16 cellular contexts compared by ENCODE assay signal in the genomic region with DNA sequence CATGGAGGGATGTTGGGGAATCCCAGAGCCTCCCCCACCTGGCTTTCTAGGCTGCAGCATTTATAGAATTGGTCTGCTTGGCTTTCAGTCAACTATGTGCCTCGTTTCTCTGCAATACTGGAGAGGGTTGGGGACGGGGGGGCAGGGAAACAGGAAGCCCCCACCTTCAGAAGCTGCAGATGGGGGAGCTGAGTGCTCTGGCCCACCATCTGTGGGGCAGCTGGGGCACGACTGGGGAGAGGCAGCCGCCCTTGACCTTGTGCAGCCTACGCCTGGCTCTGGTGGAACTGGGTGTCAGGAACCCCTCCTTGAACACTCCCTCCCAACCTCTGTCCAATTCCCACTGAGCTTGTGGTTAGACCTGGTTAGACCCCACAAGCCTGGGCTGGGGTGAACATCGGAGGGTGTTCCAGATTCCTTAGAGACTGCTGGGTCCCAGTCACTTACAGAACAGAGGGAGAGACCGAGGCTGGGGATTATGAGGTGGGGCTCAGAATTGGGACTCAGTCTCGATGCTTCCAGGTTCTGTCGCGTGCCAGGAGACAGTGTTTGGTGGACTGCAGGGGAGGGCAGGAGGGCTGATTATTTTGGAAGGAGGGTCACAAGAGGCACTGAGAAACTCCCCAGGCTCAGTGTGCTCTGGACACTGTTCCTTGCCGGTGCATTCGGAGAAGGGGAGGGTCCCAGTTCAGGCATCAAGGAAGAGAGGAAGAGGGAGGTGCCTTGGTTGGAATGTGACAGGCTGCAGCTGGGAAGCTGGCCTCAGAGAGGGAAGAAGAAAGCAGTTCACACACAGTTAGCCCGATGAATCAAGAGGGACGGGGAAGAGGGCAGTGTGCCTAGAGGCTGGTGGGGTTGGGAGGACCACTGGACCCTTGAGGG. TPM values are rescaled to one million over a fixed set of nuclear protein-coding genes. Genes with fewer than 3 reads are reported as not detected.
DNase-seq lines count a peak whose midpoint lies in the region; ATAC-seq and TF ChIP-seq lines count a peak whose summit lies in the region.
"Had no signal": no experiment of that assay in that cellular context is flagged by ENCODE, and none has a peak within 500 bp of the region (broad histone marks: within the 10 kb centered on the region; RNA-seq: fewer than 3 reads in every experiment).

No MANE protein-coding gene starts in this region.

- no peak for ATAC-seq in T-helper 17 cell
- ATAC-seq in Right ventricle myocardium superior (ENCODE audit: poor library complexity): peak; percentile 34
- no peak for ATAC-seq in GM18868 (IDR thresholded peaks at IDR 0.05; ENCODE audit: unreplicated experiment)
- no peak for ATAC-seq in activated T-cell treated with anti-CD3 and anti-CD28 coated beads, Interleukin-2, amount 50 U/mL, for 4 hours
- ATAC-seq in GM19351 (IDR thresholded peaks at IDR 0.05; ENCODE audit: unreplicated experiment): no peak
- ATAC-seq in stimulated activated memory B cell treated with anti-CD40 and anti-IgM and Interleukin-4, amounts not matched to agents 10 μg/mL and 1 μg/mL and 100 μg/mL, for 72 hours: no peak
- ATAC-seq: naive thymus-derived CD4-positive, alpha-beta T cell had no signal

- H3K27ac Mint-ChIP-seq in T-helper 17 cell (peak overlapping the region; percentile 19), mesothelial cell of epicardium (peak overlapping the region; percentile 91)
- H3K27ac Mint-ChIP-seq in stimulated activated memory B cell treated with anti-CD40 and anti-IgM and Interleukin-4, amounts not matched to agents 10 μg/mL and 1 μg/mL and 100 μg/mL, for 72 hours: no peak overlapping the region
- H3K27ac Mint-ChIP-seq: activated CD4-positive, alpha-beta memory T cell treated with anti-CD3 and anti-CD28 coated beads, Interleukin-2, amount 10 ng/mL, durations not matched to agents 7 days and 5 days had no signal

- no peak overlapping the region for H3K4me3 ChIP-seq in transverse colon
- H3K4me3 ChIP-seq: HAP-1 had no signal

- intact Hi-C loops in Right ventricle myocardium superior (cut with DNase I): no loop called here
- intact Hi-C loops in transverse colon (cut with DNase I; ENCODE audit: low total_unique reads): no loop called here

- H3K36me3 Mint-ChIP-seq in T-helper 17 cell (ENCODE audit: low read depth) (no peaks in the 10 kb centered on the region), mesothelial cell of epicardium (peaks cover 1% of the 10 kb centered on the region)
- H3K36me3 Mint-ChIP-seq in activated T-cell treated with anti-CD3 and anti-CD28 coated beads, Interleukin-2, amount 50 U/mL, for 4 hours (ENCODE audit: insufficient read depth): no peaks in the 10 kb centered on the region
- no peaks in the 10 kb centered on the region for H3K36me3 Mint-ChIP-seq in stimulated activated memory B cell treated with anti-CD40 and anti-IgM and Interleukin-4, amounts not matched to agents 10 μg/mL and 1 μg/mL and 100 μg/mL, for 72 hours
- H3K36me3 Mint-ChIP-seq: naive thymus-derived CD4-positive, alpha-beta T cell had no signal

- no peak for DNase-seq in T-helper 17 cell
- peak; percentile 55 for DNase-seq in Right ventricle myocardium superior
- no peak for DNase-seq in mesothelial cell of epicardium (ENCODE audit: low spot score in 2 of 2, unreplicated experiment in 2 of 2)
- no peak for DNase-seq in transverse colon
- DNase-seq in activated T-cell treated with anti-CD3 and anti-CD28 coated beads, Interleukin-2, amount 50 U/mL, for 4 hours: no peak
- DNase-seq: activated CD4-positive, alpha-beta memory T cell treated with anti-CD3 and anti-CD28 coated beads, Interleukin-2, amount 10 ng/mL, durations not matched to agents 7 days and 5 days; activated naive CD4-positive, alpha-beta T cell treated with anti-CD3 and anti-CD28 coated beads, Interleukin-2, amount 50 U/mL, for 16 hours; effector CD8-positive, alpha-beta T cell; naive thymus-derived CD4-positive, alpha-beta T cell; NCI-H2081; stimulated activated CD4-positive, alpha-beta T cell treated with anti-CD3 and anti-CD28 coated beads, Interleukin-15, amount 100 ng/mL, for 24 hours; T-helper 2 cell had no signal

- peaks cover 33% of the 10 kb centered on the region for H3K27me3 Mint-ChIP-seq in T-helper 17 cell
- H3K27me3 Mint-ChIP-seq in mesothelial cell of epicardium (ENCODE audit: low read depth): no peaks in the 10 kb centered on the region
- H3K27me3 Mint-ChIP-seq in activated T-cell treated with anti-CD3 and anti-CD28 coated beads, Interleukin-2, amount 50 U/mL, for 4 hours (ENCODE audit: low read depth): peaks cover 2% of the 10 kb centered on the region
- H3K27me3 Mint-ChIP-seq in stimulated activated memory B cell treated with anti-CD40 and anti-IgM and Interleukin-4, amounts not matched to agents 10 μg/mL and 1 μg/mL and 100 μg/mL, for 72 hours: peaks cover 49% of the 10 kb centered on the region

- no peak for TF ChIP-seq EP300 in transverse colon (IDR thresholded peaks at IDR 0.05; ENCODE audit: low read depth)

- H3K4me1 ChIP-seq in transverse colon: peaks cover 16 to 31% (median 19%) of the 10 kb centered on the region in 4 donors
- H3K4me1 ChIP-seq: HAP-1 had no signal

- H3K4me3 Mint-ChIP-seq in T-helper 17 cell (no peak overlapping the region), mesothelial cell of epicardium (no peak overlapping the region)
- H3K4me3 Mint-ChIP-seq in activated T-cell treated with anti-CD3 and anti-CD28 coated beads, Interleukin-2, amount 50 U/mL, for 4 hours: no peak overlapping the region
- no peak overlapping the region for H3K4me3 Mint-ChIP-seq in stimulated activated memory B cell treated with anti-CD40 and anti-IgM and Interleukin-4, amounts not matched to agents 10 μg/mL and 1 μg/mL and 100 μg/mL, for 72 hours
- H3K4me3 Mint-ChIP-seq: activated CD4-positive, alpha-beta memory T cell treated with anti-CD3 and anti-CD28 coated beads, Interleukin-2, amount 10 ng/mL, durations not matched to agents 7 days and 5 days; naive thymus-derived CD4-positive, alpha-beta T cell had no signal

- peak overlapping the region; percentile 37 to 67 (median 56) for H3K27ac ChIP-seq in transverse colon

- TF ChIP-seq POLR2A in transverse colon (IDR thresholded peaks at IDR 0.05): no peak

- H3K9me3 Mint-ChIP-seq in mesothelial cell of epicardium: no peaks in the 10 kb centered on the region
- H3K9me3 Mint-ChIP-seq in activated T-cell treated with anti-CD3 and anti-CD28 coated beads, Interleukin-2, amount 50 U/mL, for 4 hours: no peaks in the 10 kb centered on the region
- no peaks in the 10 kb centered on the region for H3K9me3 Mint-ChIP-seq in stimulated activated memory B cell treated with anti-CD40 and anti-IgM and Interleukin-4, amounts not matched to agents 10 μg/mL and 1 μg/mL and 100 μg/mL, for 72 hours
- H3K9me3 Mint-ChIP-seq: activated CD4-positive, alpha-beta memory T cell treated with anti-CD3 and anti-CD28 coated beads, Interleukin-2, amount 10 ng/mL, durations not matched to agents 7 days and 5 days; naive thymus-derived CD4-positive, alpha-beta T cell had no signal

- TF ChIP-seq CTCF in mesothelial cell of epicardium (IDR thresholded peaks at IDR 0.05; ENCODE audit: unreplicated experiment): no peak
- no peak for TF ChIP-seq CTCF in transverse colon (IDR thresholded peaks at IDR 0.05)

- no peaks in the 10 kb centered on the region for H3K9me3 ChIP-seq in T-helper 17 cell (ENCODE audit: control insufficient read depth, low read length, poor library complexity, severe bottlenecking)
- H3K9me3 ChIP-seq in transverse colon: no peaks in the 10 kb centered on the region
- H3K9me3 ChIP-seq: HAP-1 had no signal

- no peaks in the 10 kb centered on the region for H3K4me1 Mint-ChIP-seq in T-helper 17 cell
- peaks cover 41% of the 10 kb centered on the region for H3K4me1 Mint-ChIP-seq in mesothelial cell of epicardium
- no peaks in the 10 kb centered on the region for H3K4me1 Mint-ChIP-seq in activated T-cell treated with anti-CD3 and anti-CD28 coated beads, Interleukin-2, amount 50 U/mL, for 4 hours (ENCODE audit: low read depth)
- H3K4me1 Mint-ChIP-seq in stimulated activated memory B cell treated with anti-CD40 and anti-IgM and Interleukin-4, amounts not matched to agents 10 μg/mL and 1 μg/mL and 100 μg/mL, for 72 hours: no peaks in the 10 kb centered on the region
- H3K4me1 Mint-ChIP-seq: activated CD4-positive, alpha-beta memory T cell treated with anti-CD3 and anti-CD28 coated beads, Interleukin-2, amount 10 ng/mL, durations not matched to agents 7 days and 5 days; naive thymus-derived CD4-positive, alpha-beta T cell had no signal

- no peaks in the 10 kb centered on the region for H3K27me3 ChIP-seq in transverse colon

- WGBS in transverse colon (ENCODE audit: low coverage in 1 of 2), 2 donors: 45 to 50% methylated on average over 2 to 14 of the region's 14 CpGs

- H3K36me3 ChIP-seq in transverse colon: no peaks in the 10 kb centered on the region

- in situ Hi-C loops in transverse colon (cut with MboI; ENCODE audit: low pct_ligation_motif_present in 1 of 4, low pct_unique_long_range_greater_than_20kb in 1 of 4, low sequenced_read_pairs in 3 of 4): no loop called here

RNA-seq across cellular contexts. Expression of a gene that starts 25.6 kb away (rescaled TPM):
- total RNA-seq in T-helper 17 cell: 1 to 10 TPM; 1.2 to 1.3 TPM
- total RNA-seq in Right ventricle myocardium superior: 8.0 TPM
- 126 to 138 TPM (median 129 TPM) in 3 replicates for total RNA-seq in mesothelial cell of epicardium
- total RNA-seq in transverse colon: 1 to 10 TPM; 2.1 to 9.0 (median 3.8) TPM
- 1 to 10 TPM; 1.4 to 2.8 (median 1.7) TPM for total RNA-seq in activated T-cell treated with anti-CD3 and anti-CD28 coated beads, Interleukin-2, amount 50 U/mL, for 4 hours

Comparison
In these comparisons a context has a peak if more than half of its experiments do, and no peak if none do; other contexts are left out.
1. RNA of a gene that starts 25.6 kb away (total RNA-seq): 126 to 138 TPM in mesothelial cell of epicardium; 8.0 TPM in Right ventricle myocardium superior (single experiment), 2.1 to 9.0 TPM in transverse colon, 1.4 to 2.8 TPM in activated T-cell treated with anti-CD3 and anti-CD28 coated beads, Interleukin-2, amount 50 U/mL, for 4 hours and 1.2 to 1.3 TPM in T-helper 17 cell; every median in the first group is over 10 times any median in the second.